14 cellular contexts compared by ENCODE assay signal in the genomic region with DNA sequence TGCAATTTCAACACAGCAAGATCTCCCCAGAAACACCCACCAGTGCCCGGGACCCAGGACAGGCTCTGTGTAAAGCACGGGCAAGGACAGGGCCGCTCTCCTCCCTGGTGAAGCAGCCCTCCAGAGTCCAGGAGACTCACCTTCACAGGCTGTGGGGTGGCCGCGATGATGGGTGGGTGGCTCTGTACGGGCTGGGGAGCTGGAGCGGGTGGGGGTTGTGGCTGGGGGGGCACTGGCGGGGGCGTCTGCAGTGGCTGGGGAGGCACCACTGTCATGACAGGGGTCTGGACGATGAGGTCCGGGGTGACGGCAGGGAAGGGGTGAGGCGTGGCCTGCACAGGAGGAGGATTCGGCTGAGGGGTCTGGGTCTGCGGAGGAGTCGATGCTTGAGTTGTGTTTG. TPM values are rescaled to one million over a fixed set of nuclear protein-coding genes. Genes with fewer than 3 reads are reported as not detected.
DNase-seq lines count a peak whose midpoint lies in the region; ATAC-seq and TF ChIP-seq lines count a peak whose summit lies in the region.
"Had no signal": no experiment of that assay in that cellular context is flagged by ENCODE, and none has a peak within 500 bp of the region (broad histone marks: within the 10 kb centered on the region; RNA-seq: fewer than 3 reads in every experiment).

No MANE protein-coding gene starts in this region.

- DNase-seq in cardiac muscle cell (ENCODE audit: low read depth in 1 of 2, low spot score in 1 of 2) (no peak), cardiac septum (ENCODE audit: low spot score) (no peak), esophagus squamous epithelium (lab: John Stamatoyannopoulos, UW) (no peak), progenitor cell of endocrine pancreas (ENCODE audit: low spot score, unreplicated experiment) (no peak), uterus (no peak), NCI-H446 treated with DMSO at 0.1 percent for 48 hours (lab: John Stamatoyannopoulos, UW) (no peak)
- DNase-seq: activated naive CD8-positive, alpha-beta T cell treated with anti-CD3 and anti-CD28 coated beads, Interleukin-2, amount 10 ng/mL, durations not matched to agents 7 days and 5 days; DMS153; effector memory CD4-positive, alpha-beta T cell; T-helper 1 cell had no signal

- H3K36me3 Mint-ChIP-seq in progenitor cell of endocrine pancreas (ENCODE audit: insufficient read depth), result peaks cover 15% of the 10 kb centered on the region

- H3K36me3 ChIP-seq in cardiac muscle cell (peaks cover 42% of the 10 kb centered on the region), esophagus squamous epithelium (peaks cover 42 to 100% (median 50%) of the 10 kb centered on the region in 3 donors), uterus (no peaks in the 10 kb centered on the region)

- H3K4me3 ChIP-seq in cardiac muscle cell (no peak overlapping the region), esophagus squamous epithelium (no peak overlapping the region), uterus (no peak overlapping the region)

- H3K4me1 ChIP-seq in cardiac muscle cell (ENCODE audit: low read depth) (peaks cover 8% of the 10 kb centered on the region), esophagus squamous epithelium (peaks cover 15 to 68% (median 35%) of the 10 kb centered on the region in 3 donors), uterus (peaks cover 8 to 28% of the 10 kb centered on the region in 2 donors)

- H3K27ac Mint-ChIP-seq in progenitor cell of endocrine pancreas, result peak overlapping the region; percentile 77
- H3K27ac Mint-ChIP-seq: activated naive CD8-positive, alpha-beta T cell treated with anti-CD3 and anti-CD28 coated beads, Interleukin-2, amount 10 ng/mL, durations not matched to agents 7 days and 5 days had no signal

- TF ChIP-seq CTCF in cardiac muscle cell (IDR thresholded peaks at IDR 0.05; ENCODE audit: low read depth, low read length) (no peak), esophagus squamous epithelium (IDR thresholded peaks at IDR 0.05) (no peak), progenitor cell of endocrine pancreas (IDR thresholded peaks at IDR 0.05; ENCODE audit: unreplicated experiment) (no peak), uterus (IDR thresholded peaks at IDR 0.05) (no peak)

- peaks cover 6% of the 10 kb centered on the region for H3K4me1 Mint-ChIP-seq in progenitor cell of endocrine pancreas (ENCODE audit: low read depth)

- H3K27me3 ChIP-seq in cardiac muscle cell (no peaks in the 10 kb centered on the region), esophagus squamous epithelium (no peaks in the 10 kb centered on the region), uterus (no peaks in the 10 kb centered on the region)

- TF ChIP-seq POLR2A in esophagus squamous epithelium (IDR thresholded peaks at IDR 0.05) (no peak), uterus (IDR thresholded peaks at IDR 0.05) (no peak)

- H3K27me3 Mint-ChIP-seq in progenitor cell of endocrine pancreas, result no peaks in the 10 kb centered on the region
- H3K27me3 Mint-ChIP-seq: activated naive CD8-positive, alpha-beta T cell treated with anti-CD3 and anti-CD28 coated beads, Interleukin-2, amount 10 ng/mL, durations not matched to agents 7 days and 5 days had no signal

- H3K9me3 Mint-ChIP-seq in progenitor cell of endocrine pancreas (ENCODE audit: low read depth), result no peaks in the 10 kb centered on the region
- H3K9me3 Mint-ChIP-seq: activated naive CD8-positive, alpha-beta T cell treated with anti-CD3 and anti-CD28 coated beads, Interleukin-2, amount 10 ng/mL, durations not matched to agents 7 days and 5 days had no signal

- no peak overlapping the region for H3K4me3 Mint-ChIP-seq in progenitor cell of endocrine pancreas (ENCODE audit: low read depth)
- H3K4me3 Mint-ChIP-seq: activated naive CD8-positive, alpha-beta T cell treated with anti-CD3 and anti-CD28 coated beads, Interleukin-2, amount 10 ng/mL, durations not matched to agents 7 days and 5 days had no signal

- intact Hi-C loops in cardiac septum (cut with DNase I), result loop anchor here (2.0 kb wide), 1 partner anchor 114 kb away; a partner anchor contains a TSS
- intact Hi-C loops in esophagus squamous epithelium (cut with DNase I), result loop anchor here (10.0 kb wide), 2 partner anchors 110 to 290 kb away; a partner anchor contains a TSS
- intact Hi-C loops in uterus (cut with DNase I; ENCODE audit: low total_unique reads), result loop anchor here (10.0 kb wide), 1 partner anchor 60 kb away; no protein-coding TSS in a partner anchor

- no peak for ATAC-seq in GM18502 (IDR thresholded peaks at IDR 0.05; ENCODE audit: poor library complexity, unreplicated experiment)
- no peak for ATAC-seq in GM21390 (IDR thresholded peaks at IDR 0.05; ENCODE audit: unreplicated experiment)

- WGBS in esophagus squamous epithelium, 2 donors, result 70 to 81% methylated on average over 4 to 5 of the region's 16 CpGs

- H3K27ac ChIP-seq in cardiac muscle cell, result peak overlapping the region; percentile 54
- peak overlapping the region in 3 of 4 donors; percentile 49 to 87 (median 75) for H3K27ac ChIP-seq in esophagus squamous epithelium
- peak overlapping the region; percentile 50 to 54 for H3K27ac ChIP-seq in uterus
- H3K27ac ChIP-seq: HL-60 had no signal

- H3K9me3 ChIP-seq in cardiac muscle cell (ENCODE audit: low read depth) (no peaks in the 10 kb centered on the region), esophagus squamous epithelium (no peaks in the 10 kb centered on the region), uterus (no peaks in the 10 kb centered on the region)

RNA-seq across cellular contexts. Expression of a gene that starts 33.0 kb away (rescaled TPM):
- 0.70 and 1.9 TPM in 2 replicates for total RNA-seq in cardiac muscle cell
- 4.0 and 4.6 TPM in 2 replicates for polyA plus RNA-seq in cardiac muscle cell
- 0.27 TPM for total RNA-seq in cardiac septum
- 10 to 100 TPM; 18.7 to 93.0 (median 48.9) TPM for total RNA-seq in esophagus squamous epithelium
- 7.1 and 7.8 TPM in 2 replicates for total RNA-seq in progenitor cell of endocrine pancreas
- under 1 TPM in 2 of 4 donors, not detected in 2; 0.35 to 0.64 TPM for total RNA-seq in uterus
- total RNA-seq: activated naive CD8-positive, alpha-beta T cell treated with anti-CD3 and anti-CD28 coated beads, Interleukin-2, amount 10 ng/mL, durations not matched to agents 7 days and 5 days; M059J had no signal
